In genomic region chr5:176183321-176184074, GRCh38 we compare ENCODE assay signal across 1 cellular context.
TF ChIP-seq lines count a peak whose summit lies in the region.

No MANE protein-coding gene starts in this region.

TF ChIP-seq in HepG2, 621 proteins besides CTCF, POLR2A, EP300 and RAD21 (continued from another document):
- TF ChIP-seq ATF2 (CRISPR knock-in tag; IDR thresholded peaks at IDR 0.05) (no peak), CBX5 (CRISPR knock-in tag; IDR thresholded peaks at IDR 0.05; ENCODE audit: borderline replicate concordance) (no peak)
